Comparison of ENCODE assay signal across 18 cellular contexts in genomic region chr2:142142595-142142994, GRCh38. TPM values are rescaled to one million over a fixed set of nuclear protein-coding genes. Genes with fewer than 3 reads are reported as not detected.
DNase-seq lines count a peak whose midpoint lies in the region; ATAC-seq and TF ChIP-seq lines count a peak whose summit lies in the region.
"Had no signal": no experiment of that assay in that cellular context is flagged by ENCODE, and none has a peak within 500 bp of the region (broad histone marks: within the 10 kb centered on the region; RNA-seq: fewer than 3 reads in every experiment).

No MANE protein-coding gene starts in this region.

- H3K4me3 ChIP-seq in PC-3 (ENCODE audit: low read length), result no peak overlapping the region
- H3K4me3 ChIP-seq: BLaER1 treated with 17β-estradiol and CSF1 and Interleukin-3, amounts not matched to agents 10 nM and 100 nM had no signal

- H3K9me3 ChIP-seq in PC-3 (ENCODE audit: low read length), result no peaks in the 10 kb centered on the region
- H3K9me3 ChIP-seq: BLaER1 treated with 17β-estradiol and CSF1 and Interleukin-3, amounts not matched to agents 10 nM and 100 nM had no signal

- intact Hi-C loops in PC-3 (cut with micrococcal nuclease), result no loop called here
- intact Hi-C loops in activated CD4-positive, alpha-beta T cell treated with anti-CD3 and anti-CD28 coated beads, Interleukin-2, amount 10 ng/mL, durations not matched to agents 24 days and 14 days (cut with micrococcal nuclease), result no loop called here

- H3K4me2 ChIP-seq in PC-3 (ENCODE audit: low read length), result no peak overlapping the region
- H3K4me2 ChIP-seq: BLaER1 treated with 17β-estradiol and CSF1 and Interleukin-3, amounts not matched to agents 10 nM and 100 nM had no signal

- DNase-seq in DMS 273 (lab: John Stamatoyannopoulos, UW; ENCODE audit: unreplicated experiment) (peak; percentile 10), DMS 273 treated with DMSO at 0.1 percent for 48 hours (lab: John Stamatoyannopoulos, UW) (no peak), NCI-H524 (lab: John Stamatoyannopoulos, UW) (peak; percentile 48 to 66), amniotic epithelial cell (ENCODE audit: low read depth) (peak; percentile 16), islet precursor cell (peak; percentile 74), PC-3 (no peak)
- DNase-seq in activated CD4-positive, alpha-beta T cell treated with anti-CD3 and anti-CD28 coated beads, Interleukin-2, amount 10 ng/mL, durations not matched to agents 24 days and 14 days, result no peak
- DNase-seq: DMS153; H9; MV-4-11; NCI-H146; NCI-H2081 treated with DMSO at 0.1 percent for 48 hours; NCI-H446 treated with DMSO at 0.1 percent for 48 hours; NK-92 treated with Interleukin-12 subunit alpha and Interleukin-12 subunit beta, amount 100 ng/mL, for 24 hours had no signal

- H2AFZ ChIP-seq in PC-3 (ENCODE audit: low read length), result no peak overlapping the region

- no peaks in the 10 kb centered on the region for H4K20me1 ChIP-seq in PC-3 (ENCODE audit: low read length)
- H4K20me1 ChIP-seq: BLaER1 treated with 17β-estradiol and CSF1 and Interleukin-3, amounts not matched to agents 10 nM and 100 nM had no signal

- H3K9ac ChIP-seq in PC-3 (ENCODE audit: low read length), result no peak overlapping the region
- H3K9ac ChIP-seq: BLaER1 treated with 17β-estradiol and CSF1 and Interleukin-3, amounts not matched to agents 10 nM and 100 nM had no signal

- CTCF ChIA-PET in PC-3 (lab: Charles Lee), result no interaction called here

- TF ChIP-seq CTCF in PC-3 (conservative IDR thresholded peaks at IDR 0.05; ENCODE audit: low read depth, low read length), result no peak

- no peaks in the 10 kb centered on the region for H3K36me3 ChIP-seq in PC-3 (ENCODE audit: low read depth, low read length)
- H3K36me3 ChIP-seq: BLaER1 treated with 17β-estradiol and CSF1 and Interleukin-3, amounts not matched to agents 10 nM and 100 nM had no signal

- H3K9me2 ChIP-seq in PC-3 (replicated peaks; ENCODE audit: low read length), result no peaks in the 10 kb centered on the region

- no peaks in the 10 kb centered on the region for H3K9me3 Mint-ChIP-seq in activated CD4-positive, alpha-beta T cell treated with anti-CD3 and anti-CD28 coated beads, Interleukin-2, amount 10 ng/mL, durations not matched to agents 24 days and 14 days
- H3K9me3 Mint-ChIP-seq: H9, IgD-negative memory B cell had no signal

- ATAC-seq in PC-3 (no peak), GM19463 (IDR thresholded peaks at IDR 0.05; ENCODE audit: unreplicated experiment) (no peak)

- no TSS peak for BruUV-seq in PC-3 (replicated peaks; lab: Mats Ljungman, UMichigan)

- H3K36me3 Mint-ChIP-seq in activated CD4-positive, alpha-beta T cell treated with anti-CD3 and anti-CD28 coated beads, Interleukin-2, amount 10 ng/mL, durations not matched to agents 24 days and 14 days (ENCODE audit: low read depth), result no peaks in the 10 kb centered on the region
- H3K36me3 Mint-ChIP-seq: IgD-negative memory B cell had no signal

- no peaks in the 10 kb centered on the region for H3K27me3 ChIP-seq in PC-3 (ENCODE audit: low read length)
- H3K27me3 ChIP-seq: BLaER1 treated with 17β-estradiol and CSF1 and Interleukin-3, amounts not matched to agents 10 nM and 100 nM had no signal

- H3K27ac ChIP-seq in PC-3 (ENCODE audit: low read length), result no peak overlapping the region
- H3K27ac ChIP-seq: 22Rv1; BLaER1 treated with 17β-estradiol and CSF1 and Interleukin-3, amounts not matched to agents 10 nM and 100 nM had no signal

- H3F3A ChIP-seq in PC-3 (ENCODE audit: low read length, unreplicated experiment), result no peaks in the 10 kb centered on the region

- no peaks in the 10 kb centered on the region for H3K4me1 ChIP-seq in PC-3 (ENCODE audit: insufficient read depth, low read length)

- no peaks in the 10 kb centered on the region for H3K4me1 Mint-ChIP-seq in activated CD4-positive, alpha-beta T cell treated with anti-CD3 and anti-CD28 coated beads, Interleukin-2, amount 10 ng/mL, durations not matched to agents 24 days and 14 days
- H3K4me1 Mint-ChIP-seq: H9, IgD-negative memory B cell had no signal

- H3K27me3 Mint-ChIP-seq in activated CD4-positive, alpha-beta T cell treated with anti-CD3 and anti-CD28 coated beads, Interleukin-2, amount 10 ng/mL, durations not matched to agents 24 days and 14 days, result no peaks in the 10 kb centered on the region

- no peak overlapping the region for H3K4me3 Mint-ChIP-seq in activated CD4-positive, alpha-beta T cell treated with anti-CD3 and anti-CD28 coated beads, Interleukin-2, amount 10 ng/mL, durations not matched to agents 24 days and 14 days
- H3K4me3 Mint-ChIP-seq: H9, IgD-negative memory B cell had no signal

- H3K79me2 ChIP-seq in PC-3 (ENCODE audit: low read length), result no peaks in the 10 kb centered on the region

- H3K27ac Mint-ChIP-seq in activated CD4-positive, alpha-beta T cell treated with anti-CD3 and anti-CD28 coated beads, Interleukin-2, amount 10 ng/mL, durations not matched to agents 24 days and 14 days, result no peak overlapping the region
- H3K27ac Mint-ChIP-seq: H9, IgD-negative memory B cell had no signal

- POLR2A ChIA-PET in PC-3 (lab: Charles Lee; ENCODE audit: unreplicated experiment), result interaction anchor here (0.6 kb wide), 1 partner anchor 66 kb away, joined by 7 read pairs; no protein-coding TSS in a partner anchor

RNA-seq across cellular contexts. Expression of gene LRP1B, which starts 11.8 kb away (rescaled TPM):
- total RNA-seq in PC-3 (2014; rRNA removed), result 0.04 and 0.06 TPM in 2 replicates
- total RNA-seq in activated CD4-positive, alpha-beta T cell treated with anti-CD3 and anti-CD28 coated beads, Interleukin-2, amount 10 ng/mL, durations not matched to agents 24 days and 14 days, result not detected in 2 replicates
- total RNA-seq: H9 had no signal

Comparison
In these comparisons a context has a peak if more than half of its experiments do, and no peak if none do; other contexts are left out.
1. DNase-seq: peak in DMS 273 (single experiment), NCI-H524 (2 of 2), amniotic epithelial cell (single experiment) and islet precursor cell (single experiment); none in DMS 273 treated with DMSO at 0.1 percent for 48 hours (single experiment), PC-3 (single experiment) and activated CD4-positive, alpha-beta T cell treated with anti-CD3 and anti-CD28 coated beads, Interleukin-2, amount 10 ng/mL, durations not matched to agents 24 days and 14 days (single experiment).